Comparison of ENCODE assay signal across 8 cellular contexts in the genomic region with DNA sequence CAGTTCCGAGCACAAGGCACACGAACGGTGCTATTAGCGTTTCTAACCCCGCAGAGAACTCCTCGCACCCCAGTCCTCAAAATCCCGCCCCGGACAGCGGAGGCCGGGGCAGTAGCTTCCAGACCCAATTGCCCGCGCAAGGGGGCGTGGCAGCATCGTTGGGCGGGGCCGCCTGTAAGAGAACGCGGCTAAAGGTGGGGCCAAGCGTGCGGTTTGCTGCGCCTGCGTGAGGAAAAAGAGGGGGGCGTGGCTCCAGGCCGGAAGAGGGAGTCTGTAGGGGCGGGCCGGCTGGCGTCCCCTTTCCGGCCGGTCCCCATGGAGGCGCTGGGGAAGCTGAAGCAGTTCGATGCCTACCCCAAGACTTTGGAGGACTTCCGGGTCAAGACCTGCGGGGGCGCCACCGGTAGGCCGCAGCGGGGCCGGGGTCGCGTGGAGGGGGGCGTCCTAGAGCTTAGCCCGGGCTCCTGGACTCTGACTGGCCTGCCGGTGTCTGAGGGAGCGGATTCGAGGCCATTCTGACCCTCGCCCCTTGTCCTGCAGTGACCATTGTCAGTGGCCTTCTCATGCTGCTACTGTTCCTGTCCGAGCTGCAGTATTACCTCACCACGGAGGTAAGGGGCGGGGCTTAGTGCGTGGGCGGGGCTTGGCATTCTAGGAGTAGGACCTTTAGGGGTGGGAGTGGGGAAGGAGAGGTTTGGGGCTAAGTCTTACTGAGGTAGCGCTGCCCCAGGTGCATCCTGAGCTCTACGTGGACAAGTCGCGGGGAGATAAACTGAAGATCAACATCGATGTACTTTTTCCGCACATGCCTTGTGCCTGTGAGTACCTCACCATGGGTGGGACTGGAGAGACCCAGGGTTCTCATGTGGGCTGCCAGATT. TPM values are rescaled to one million over a fixed set of nuclear protein-coding genes. Genes with fewer than 3 reads are reported as not detected.
DNase-seq lines count a peak whose midpoint lies in the region; ATAC-seq and TF ChIP-seq lines count a peak whose summit lies in the region.

A gene (plus strand): TSS at position 296 of the 880 bp plus-strand sequence. CDS start 20 bp downstream, at position 316.

- peaks cover 24% of the 10 kb centered on the region for H3K4me1 Mint-ChIP-seq in chondrocyte (ENCODE audit: low read depth)

- H3K27me3 Mint-ChIP-seq in chondrocyte (ENCODE audit: low read depth), result no peaks in the 10 kb centered on the region

- peak; percentile 93 for ATAC-seq in HG03432 (IDR thresholded peaks at IDR 0.05; ENCODE audit: unreplicated experiment)

- TF ChIP-seq POLR2A in GM19099 (IDR thresholded peaks at IDR 0.05; ENCODE audit: extremely low read depth, insufficient read length, low read depth), result peak; percentile 85

- H3K4me3 Mint-ChIP-seq in chondrocyte (ENCODE audit: unreplicated experiment), result peak within 1 kb of the TSS; percentile 84

- peak within 1 kb of the TSS; percentile 85 for H3K27ac Mint-ChIP-seq in chondrocyte (ENCODE audit: unreplicated experiment)

- DNase-seq in AG10803 (ENCODE audit: low read depth) (peak; percentile 94), NCI-H524 (lab: John Stamatoyannopoulos, UW) (peak; percentile 97 to 98), chondrocyte (ENCODE audit: low spot score) (peak; percentile 98), kidney glomerular epithelial cell (lab: John Stamatoyannopoulos, UW) (peak; percentile 95)
- DNase-seq in activated CD4-positive, alpha-beta T cell treated with anti-CD3 and anti-CD28 coated beads for 24 hours (ENCODE audit: low read depth in 2 of 2), result peak; percentile 98
- DNase-seq in stimulated activated CD4-positive, alpha-beta T cell treated with anti-CD3 and anti-CD28 coated beads, Interleukin-1b, Interleukin-23, amount 100 ng/mL, for 1 hour (ENCODE audit: low read depth in 2 of 2), result peak; percentile 93 to 96

- TF ChIP-seq CTCF in AG10803 (conservative IDR thresholded peaks at IDR 0.05; ENCODE audit: low read length) (no peak), chondrocyte (IDR thresholded peaks at IDR 0.05) (peak; percentile 31)

- no peaks in the 10 kb centered on the region for H3K9me3 Mint-ChIP-seq in chondrocyte (ENCODE audit: low read depth)

- peak within 1 kb of the TSS; percentile 95 for H3K4me3 ChIP-seq in AG10803 (ENCODE audit: low read length)

- H3K36me3 Mint-ChIP-seq in chondrocyte (ENCODE audit: low read depth), result peaks cover 5% of the 10 kb centered on the region

RNA-seq across cellular contexts. Expression of the gene that starts here (rescaled TPM):
- total RNA-seq in chondrocyte, result 203 to 278 TPM (median 208 TPM) in 3 replicates

Comparison
In these comparisons a context has a peak if more than half of its experiments do, and no peak if none do; other contexts are left out.
1. Peak in every context shown above with its lines: DNase-seq, ATAC-seq and H3K4me3 ChIP-seq.